In the genomic region with DNA sequence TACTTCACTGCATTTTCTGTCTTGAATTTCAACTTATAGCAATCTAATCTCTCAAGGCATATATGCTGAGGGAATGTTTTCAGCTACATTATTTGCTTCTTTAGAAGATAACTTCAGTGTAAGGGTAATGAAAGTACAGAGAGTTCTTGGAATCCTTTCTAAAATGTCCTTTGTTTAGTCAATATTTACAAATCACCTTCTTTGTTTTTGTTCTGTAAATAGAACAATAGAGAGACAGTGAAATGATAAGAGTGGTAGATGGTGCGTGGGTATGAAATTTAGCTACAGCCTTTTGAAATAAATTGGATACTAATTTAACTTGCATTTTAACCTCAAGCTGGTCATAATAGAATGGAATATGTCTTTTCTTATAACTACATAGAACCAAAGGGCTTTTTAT, we compare ENCODE assay signal across 26 cellular contexts.
DNase-seq lines count a peak whose midpoint lies in the region; ATAC-seq, FAIRE-seq and TF ChIP-seq lines count a peak whose summit lies in the region.
"Had no signal": no experiment of that assay in that cellular context is flagged by ENCODE, and none has a peak within 500 bp of the region (broad histone marks: within the 10 kb centered on the region; RNA-seq: fewer than 3 reads in every experiment).

No MANE protein-coding gene starts in this region.

- H3K27ac Mint-ChIP-seq in CD4-positive, alpha-beta memory T cell = no peak overlapping the region
- H3K27ac Mint-ChIP-seq in effector memory CD8-positive, alpha-beta T cell = no peak overlapping the region
- H3K27ac Mint-ChIP-seq: CD14-positive monocyte; CD4-positive, CD25-positive, alpha-beta regulatory T cell; CD8-positive, alpha-beta T cell had no signal

- H3K36me3 ChIP-seq in HepG2 (replicated peaks in 1 of 2; ENCODE audit: control insufficient read depth in 1 of 2, insufficient read depth in 2 of 2, low read length in 2 of 2) (no peaks in the 10 kb centered on the region), right lobe of liver (no peaks in the 10 kb centered on the region), mucosa of descending colon (ENCODE audit: low read depth) (no peaks in the 10 kb centered on the region)
- H3K36me3 ChIP-seq in CD4-positive, alpha-beta memory T cell (ENCODE audit: insufficient read depth, low read length) = no peaks in the 10 kb centered on the region
- H3K36me3 ChIP-seq: BE2C, BLaER1 had no signal

- peaks cover 0 to 1% of the 10 kb centered on the region in 2 donors for H3K27me3 Mint-ChIP-seq in CD4-positive, alpha-beta memory T cell
- H3K27me3 Mint-ChIP-seq in effector memory CD8-positive, alpha-beta T cell = no peaks in the 10 kb centered on the region
- H3K27me3 Mint-ChIP-seq: CD4-positive, CD25-positive, alpha-beta regulatory T cell had no signal

- no peaks in the 10 kb centered on the region for H3K36me3 Mint-ChIP-seq in CD4-positive, alpha-beta memory T cell
- no peaks in the 10 kb centered on the region for H3K36me3 Mint-ChIP-seq in effector memory CD8-positive, alpha-beta T cell (ENCODE audit: insufficient read depth)
- H3K36me3 Mint-ChIP-seq: CD14-positive monocyte; CD4-positive, CD25-positive, alpha-beta regulatory T cell; CD8-positive, alpha-beta T cell had no signal

- no peak overlapping the region for H3K4me3 Mint-ChIP-seq in CD4-positive, alpha-beta memory T cell
- no peak overlapping the region for H3K4me3 Mint-ChIP-seq in effector memory CD8-positive, alpha-beta T cell
- H3K4me3 Mint-ChIP-seq: CD14-positive monocyte; CD4-positive, CD25-positive, alpha-beta regulatory T cell; CD8-positive, alpha-beta T cell had no signal

- H3K4me1 Mint-ChIP-seq in CD4-positive, alpha-beta memory T cell = no peaks in the 10 kb centered on the region
- no peaks in the 10 kb centered on the region for H3K4me1 Mint-ChIP-seq in effector memory CD8-positive, alpha-beta T cell (ENCODE audit: low read depth in 2 of 2)
- H3K4me1 Mint-ChIP-seq: CD4-positive, CD25-positive, alpha-beta regulatory T cell had no signal

- H4K20me1 ChIP-seq in HepG2 (ENCODE audit: insufficient read depth, low read length) = no peaks in the 10 kb centered on the region
- H4K20me1 ChIP-seq: BLaER1 had no signal

- BruUV-seq in HepG2 (replicated peaks; lab: Mats Ljungman, UMichigan) = no TSS peak

- no peak for TF ChIP-seq RAD21 in HepG2 (CRISPR knock-in tag; IDR thresholded peaks at IDR 0.05)

- H3K4me3 ChIP-seq in HepG2 (replicated peaks in 1 of 3; ENCODE audit: insufficient read depth in 1 of 3, low read depth in 2 of 3, low read length in 3 of 3) (no peak overlapping the region), right lobe of liver (no peak overlapping the region), mucosa of descending colon (no peak overlapping the region)
- no peak overlapping the region for H3K4me3 ChIP-seq in CD4-positive, alpha-beta memory T cell (ENCODE audit: low read length in 2 of 2)
- H3K4me3 ChIP-seq: BLaER1, GM12878 had no signal

- H3K9me3 ChIP-seq in HepG2 (ENCODE audit: low read length) = no peaks in the 10 kb centered on the region
- H3K9me3 ChIP-seq in right lobe of liver = no peaks in the 10 kb centered on the region
- H3K9me3 ChIP-seq in CD4-positive, alpha-beta memory T cell (ENCODE audit: control insufficient read depth in 1 of 2, low read length in 2 of 2) = no peaks in the 10 kb centered on the region
- H3K9me3 ChIP-seq in mucosa of descending colon = no peaks in the 10 kb centered on the region
- H3K9me3 ChIP-seq: BE2C, BLaER1 had no signal

- H3K4me2 ChIP-seq in HepG2 (ENCODE audit: low read depth, low read length) = peak overlapping the region; percentile 8; the same call in 1 of the 2 replicates
- H3K4me2 ChIP-seq: BLaER1 had no signal

- TF ChIP-seq CTCF in HepG2 (CRISPR knock-in tag; IDR thresholded peaks at IDR 0.05) (no peak), right lobe of liver (IDR thresholded peaks at IDR 0.05) (no peak), VCaP (conservative IDR thresholded peaks at IDR 0.05) (no peak), mucosa of descending colon (IDR thresholded peaks at IDR 0.05) (no peak)

- peaks cover 44% of the 10 kb centered on the region for H3K4me1 ChIP-seq in HepG2 (ENCODE audit: insufficient read depth, low read length)
- no peaks in the 10 kb centered on the region for H3K4me1 ChIP-seq in right lobe of liver
- no peaks in the 10 kb centered on the region for H3K4me1 ChIP-seq in CD4-positive, alpha-beta memory T cell (ENCODE audit: insufficient read depth, low read length)
- no peaks in the 10 kb centered on the region for H3K4me1 ChIP-seq in mucosa of descending colon (ENCODE audit: low read depth)
- H3K4me1 ChIP-seq: BE2C had no signal

- WGBS in HepG2 (ENCODE audit: low lambda C conversion rate) = 24% methylated on average over 1 of the region's 1 CpG
- WGBS in right lobe of liver (ENCODE audit: insufficient coverage, low coverage, low lambda C conversion rate, missing lambda C conversion rate) = 30% methylated on average over 1 of the region's 1 CpG

- H2AFZ ChIP-seq in HepG2 (ENCODE audit: low read length) = no peak overlapping the region

- CTCF ChIA-PET in HepG2 (lab: Yijun Ruan, JAX; ENCODE audit: low intra/inter-chr PET ratio, low total read pairs) = no interaction called here
- CTCF ChIA-PET in CD4-positive, alpha-beta memory T cell (lab: Charles Lee; ENCODE audit: partially characterized antibody) = no interaction called here

- DNase-seq in HepG2 (ENCODE audit: low spot score) = no peak
- DNase-seq in right lobe of liver = no peak
- DNase-seq in GM19239 (ENCODE audit: insufficient read length, low spot score) = no peak
- DNase-seq in CD4-positive, alpha-beta memory T cell = no peak
- no peak for DNase-seq in mucosa of descending colon
- DNase-seq in effector memory CD8-positive, alpha-beta T cell = no peak
- DNase-seq: 8988T; ACHN; BE2C; C1 segment of cervical spinal cord; CD4-positive, CD25-positive, alpha-beta regulatory T cell; CD8-positive, alpha-beta T cell; DMS 273 treated with DMSO at 0.1 percent for 48 hours; DMS153; DMS53; DMS79; DND-41; EL; GDM1 had no signal

- H3K9me3 Mint-ChIP-seq in CD4-positive, alpha-beta memory T cell = peaks cover 0 to 3% (median 0%) of the 10 kb centered on the region in 8 donors
- H3K9me3 Mint-ChIP-seq in effector memory CD8-positive, alpha-beta T cell = no peaks in the 10 kb centered on the region
- H3K9me3 Mint-ChIP-seq: CD14-positive monocyte; CD8-positive, alpha-beta T cell had no signal

- intact Hi-C loops in HepG2 (cut with micrococcal nuclease; ENCODE audit: unreplicated experiment) = no loop called here
- intact Hi-C loops in right lobe of liver (cut with DNase I) = no loop called here
- intact Hi-C loops in CD4-positive, alpha-beta memory T cell (cut with micrococcal nuclease) = no loop called here
- intact Hi-C loops in mucosa of descending colon (cut with DNase I, micrococcal nuclease) = no loop called here

- H3K27me3 ChIP-seq in HepG2 (ENCODE audit: control insufficient read depth in 1 of 2, insufficient read depth in 2 of 2, low read length in 2 of 2) (no peaks in the 10 kb centered on the region), right lobe of liver (no peaks in the 10 kb centered on the region)
- no peaks in the 10 kb centered on the region for H3K27me3 ChIP-seq in CD4-positive, alpha-beta memory T cell (ENCODE audit: insufficient read depth, low read length)
- H3K27me3 ChIP-seq: BE2C, BLaER1 had no signal

- in situ Hi-C loops in HepG2 (cut with HindIII; ENCODE audit: extremely low pct_ligation_motif_present, low pct_unique_long_range_greater_than_20kb) = no loop called here

- no peak for ATAC-seq in HepG2
- ATAC-seq in right lobe of liver = no peak
- no peak for ATAC-seq in mucosa of descending colon
- no peak for ATAC-seq in effector memory CD8-positive, alpha-beta T cell (replicated peaks)
- ATAC-seq: CD8-positive, alpha-beta T cell; GM12878 had no signal

- H3K27ac ChIP-seq in HepG2 (ENCODE audit: extremely low read length, insufficient read depth, low read length) (no peak overlapping the region), right lobe of liver (no peak overlapping the region), VCaP (peak overlapping the region; percentile 71)
- H3K27ac ChIP-seq in CD4-positive, alpha-beta memory T cell (ENCODE audit: low read depth, low read length) = no peak overlapping the region
- H3K27ac ChIP-seq: BLaER1 had no signal

- TF ChIP-seq EP300 in HepG2 (IDR thresholded peaks at IDR 0.05; ENCODE audit: low read depth in 2 of 2, low read length in 2 of 2) (peak in 1 of 2 experiments; percentile 78; a peak in 1 of 4 replicates), HepG2 (CRISPR knock-in tag; IDR thresholded peaks at IDR 0.05; ENCODE audit: borderline replicate concordance) (no peak)

- no peak for TF ChIP-seq POLR2A in HepG2 (IDR thresholded peaks at IDR 0.05; ENCODE audit: insufficient read depth in 1 of 2, low read depth in 2 of 2, low read length in 2 of 2)
- no peak for TF ChIP-seq POLR2A in right lobe of liver (IDR thresholded peaks at IDR 0.05)

- FAIRE-seq in HepG2 (lab: Jason Lieb, UNC) (no peak), GM19239 (lab: Jason Lieb, UNC) (peak; percentile 47)
- FAIRE-seq: A204.1, GM12878, GM12892, GM18507 had no signal

- no peak overlapping the region for H3K9ac ChIP-seq in HepG2 (ENCODE audit: insufficient read depth, low read depth, low read length)
- H3K9ac ChIP-seq: BLaER1 had no signal

- POLR2A ChIA-PET in HepG2 (lab: Yijun Ruan, JAX) = interaction anchor here (1.1 to 1.3 kb wide), 4 partner anchors 13 to 173 kb away, joined by 3 to 4 read pairs (median 3); no protein-coding TSS in a partner anchor
- POLR2A ChIA-PET in CD4-positive, alpha-beta memory T cell (lab: Charles Lee; ENCODE audit: partially characterized antibody) = no interaction called here

- no peaks in the 10 kb centered on the region for H3K79me2 ChIP-seq in HepG2 (ENCODE audit: insufficient read depth, low read length)

TF ChIP-seq in HepG2, 621 proteins besides CTCF, POLR2A, EP300 and RAD21 (continues in another document):
- TF ChIP-seq AHR (CRISPR knock-in tag; IDR thresholded peaks at IDR 0.05) = no peak
- TF ChIP-seq CREM (IDR thresholded peaks at IDR 0.05) = peak; percentile 37; the same call in 1 of the 2 replicates
- TF ChIP-seq CREM (CRISPR knock-in tag; IDR thresholded peaks at IDR 0.05) = no peak
- TF ChIP-seq BCL6 (CRISPR knock-in tag; IDR thresholded peaks at IDR 0.05) = peak; percentile 17; the same call in 1 of the 2 replicates
- peak; percentile 83; the same call in 1 of the 2 replicates for TF ChIP-seq SOX5 (CRISPR knock-in tag; IDR thresholded peaks at IDR 0.05; ENCODE audit: borderline replicate concordance)
- no peak for TF ChIP-seq MTF2 (CRISPR knock-in tag; IDR thresholded peaks at IDR 0.05; ENCODE audit: borderline replicate concordance)
- TF ChIP-seq ZNF350 (CRISPR knock-in tag; IDR thresholded peaks at IDR 0.05; ENCODE audit: borderline replicate concordance, low read depth) = no peak
- no peak for TF ChIP-seq SOX13 (IDR thresholded peaks at IDR 0.05)
- peak in 1 of 2 experiments; percentile 82; a peak in 2 of 4 replicates for TF ChIP-seq SOX13 (CRISPR knock-in tag; conservative IDR thresholded peaks at IDR 0.05 in 1 of 2, IDR thresholded peaks at IDR 0.05 in 1 of 2)
- peak; percentile 72 for TF ChIP-seq FOXA3 (CRISPR knock-in tag; IDR thresholded peaks at IDR 0.05)
- no peak for TF ChIP-seq SOX6 (IDR thresholded peaks at IDR 0.05)
- peak; percentile 35; the same call in 1 of the 2 replicates for TF ChIP-seq SOX6 (CRISPR knock-in tag; IDR thresholded peaks at IDR 0.05)
- TF ChIP-seq ZNF3 (CRISPR knock-in tag; IDR thresholded peaks at IDR 0.05) = no peak
